In the genomic region with DNA sequence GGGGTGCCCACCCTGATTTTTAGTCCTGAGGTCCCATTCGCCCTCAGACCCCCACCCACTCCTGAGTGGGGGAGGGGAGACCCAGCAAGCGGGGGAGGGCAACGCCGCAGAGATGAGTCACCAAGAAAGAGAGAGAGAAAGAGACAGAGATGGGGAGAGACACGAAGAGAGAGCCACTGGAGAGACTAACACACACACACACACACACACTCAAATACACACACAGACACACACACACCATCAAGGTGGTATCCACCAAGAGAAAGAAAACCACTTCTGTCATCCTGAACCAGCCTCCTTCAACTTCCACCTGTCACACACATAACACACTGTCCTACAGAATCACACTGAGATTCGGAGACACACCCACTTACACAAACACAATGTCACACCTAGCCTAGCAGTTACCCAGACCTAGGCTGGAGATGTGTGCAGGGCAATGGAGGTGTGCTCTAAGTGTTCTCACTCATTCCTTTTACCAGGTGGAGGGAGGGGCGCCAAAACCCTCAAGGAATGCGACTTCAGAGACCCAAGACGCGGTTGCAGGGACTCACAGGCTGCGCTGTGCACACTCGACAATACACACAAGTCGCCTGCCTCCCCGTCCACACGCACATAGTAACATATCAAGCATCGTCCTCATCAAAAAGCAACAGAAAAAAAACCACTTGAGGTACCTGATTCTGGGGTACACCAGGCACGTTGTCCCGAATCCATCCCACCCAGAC, we compare ENCODE assay signal across 11 cellular contexts. TPM values are rescaled to one million over a fixed set of nuclear protein-coding genes. Genes with fewer than 3 reads are reported as not detected.
A peak's percentile ranks its signal among the peaks of the same experiment; 100 is the strongest.
DNase-seq lines count a peak whose midpoint lies in the region; ATAC-seq and TF ChIP-seq lines count a peak whose summit lies in the region.
"Had no signal": no experiment of that assay in that cellular context is flagged by ENCODE, and none has a peak within 500 bp of the region (broad histone marks: within the 10 kb centered on the region; RNA-seq: fewer than 3 reads in every experiment).

No MANE protein-coding gene starts in this region.

- no peaks in the 10 kb centered on the region for H3K36me3 Mint-ChIP-seq in activated T-cell treated with anti-CD3 and anti-CD28 coated beads, Interleukin-2, amount 50 U/mL, for 4 hours (ENCODE audit: insufficient read depth)

- H3K9me2 ChIP-seq in OCI-LY7 (ENCODE audit: insufficient read depth, low read length) = no peaks in the 10 kb centered on the region

- no peak overlapping the region for H3K27ac ChIP-seq in OCI-LY7 (ENCODE audit: low read depth, low read length, poor library complexity, severe bottlenecking)
- H3K27ac ChIP-seq: heart right ventricle, neutrophil had no signal

- no peaks in the 10 kb centered on the region for H3K9me3 Mint-ChIP-seq in activated T-cell treated with anti-CD3 and anti-CD28 coated beads, Interleukin-2, amount 50 U/mL, for 4 hours

- BruUV-seq in OCI-LY7 (replicated peaks; lab: Mats Ljungman, UMichigan) = no TSS peak

- H3K27me3 ChIP-seq in endocrine pancreas (ENCODE audit: control insufficient read depth, insufficient read depth, low read length) = no peaks in the 10 kb centered on the region

- H3K4me1 ChIP-seq in OCI-LY7 (ENCODE audit: insufficient read depth, low read length, poor library complexity, severe bottlenecking) (peaks cover 23% of the 10 kb centered on the region), endocrine pancreas (ENCODE audit: control insufficient read depth, insufficient read depth, low read length) (peaks cover 5% of the 10 kb centered on the region)

- no peaks in the 10 kb centered on the region for H3K36me3 ChIP-seq in OCI-LY7 (ENCODE audit: insufficient read depth, low read length)
- no peaks in the 10 kb centered on the region for H3K36me3 ChIP-seq in endocrine pancreas (ENCODE audit: control insufficient read depth, insufficient read depth, low read length)
- H3K36me3 ChIP-seq: heart right ventricle, neutrophil had no signal

- peak overlapping the region; percentile 52 for H3K4me3 Mint-ChIP-seq in activated T-cell treated with anti-CD3 and anti-CD28 coated beads, Interleukin-2, amount 50 U/mL, for 4 hours

- CTCF ChIA-PET in OCI-LY7 (lab: Charles Lee; ENCODE audit: unreplicated experiment) = no interaction called here

- no peaks in the 10 kb centered on the region for H4K20me1 ChIP-seq in OCI-LY7 (ENCODE audit: insufficient read depth, low read length)

- intact Hi-C loops in OCI-LY7 (cut with micrococcal nuclease; ENCODE audit: unreplicated experiment) = loop anchor here (1.0 kb wide), 1 partner anchor 25 kb away; no protein-coding TSS in a partner anchor

- no peaks in the 10 kb centered on the region for H3K79me2 ChIP-seq in OCI-LY7 (ENCODE audit: insufficient read depth, low read depth, low read length)

- peak overlapping the region; percentile 54 for H3K9ac ChIP-seq in endocrine pancreas (ENCODE audit: control insufficient read depth, insufficient read depth, low read length)

- TF ChIP-seq CTCF in OCI-LY7 (conservative IDR thresholded peaks at IDR 0.05; ENCODE audit: low read length) = no peak

- peaks cover 75% of the 10 kb centered on the region for H3K4me1 Mint-ChIP-seq in activated T-cell treated with anti-CD3 and anti-CD28 coated beads, Interleukin-2, amount 50 U/mL, for 4 hours (ENCODE audit: low read depth)

- H3K9me3 ChIP-seq in OCI-LY7 (ENCODE audit: low read length) (no peaks in the 10 kb centered on the region), endocrine pancreas (ENCODE audit: control insufficient read depth, low read length) (no peaks in the 10 kb centered on the region)
- H3K9me3 ChIP-seq: heart right ventricle, neutrophil had no signal

- H3K4me2 ChIP-seq in OCI-LY7 (ENCODE audit: low read length) = peak overlapping the region; percentile 53

- DNase-seq in activated T-cell treated with anti-CD3 and anti-CD28 coated beads, Interleukin-2, amount 50 U/mL, for 4 hours = no peak
- no peak for DNase-seq in activated T-cell treated with anti-CD3 and anti-CD28 coated beads, Interleukin-2, amount 50 U/mL, for 1 hour
- DNase-seq in OCI-LY7 (ENCODE audit: low spot score) (no peak), iPS-NIHi11 (ENCODE audit: low spot score) (no peak), T-helper 9 cell (no peak)
- DNase-seq in stimulated activated CD8-positive, alpha-beta memory T cell treated with anti-CD3 and anti-CD28 coated beads, Interleukin-4, amount 100 ng/mL, for 48 hours = peak; percentile 28
- DNase-seq: cerebellar nuclear complex had no signal

- H3K27me3 Mint-ChIP-seq in activated T-cell treated with anti-CD3 and anti-CD28 coated beads, Interleukin-2, amount 50 U/mL, for 4 hours (ENCODE audit: low read depth) = peaks cover 83% of the 10 kb centered on the region

- POLR2A ChIA-PET in OCI-LY7 (lab: Charles Lee) = interaction anchor here (0.6 kb wide), 1 partner anchor 135 kb away, joined by 4 read pairs; no protein-coding TSS in a partner anchor

- H2AFZ ChIP-seq in OCI-LY7 (ENCODE audit: low read length) = 0 out of 2 replicates have a peak overlapping the region, but pooled peaks have one; percentile 31

- H3K4me3 ChIP-seq in OCI-LY7 (ENCODE audit: low read depth, low read length, poor library complexity, severe bottlenecking) (no peak overlapping the region), endocrine pancreas (ENCODE audit: control insufficient read depth, insufficient read depth, low read length) (peak overlapping the region; percentile 48)
- H3K4me3 ChIP-seq: heart right ventricle had no signal

- no peak for ATAC-seq in activated T-cell treated with anti-CD3 and anti-CD28 coated beads, Interleukin-2, amount 50 U/mL, for 4 hours
- no peak for ATAC-seq in GM21529 (IDR thresholded peaks at IDR 0.05; ENCODE audit: unreplicated experiment)

RNA-seq across cellular contexts. Expression of a gene that starts 3.9 kb away (rescaled TPM):
- total RNA-seq in activated T-cell treated with anti-CD3 and anti-CD28 coated beads, Interleukin-2, amount 50 U/mL, for 4 hours = not detected
- total RNA-seq in OCI-LY7 (2014; rRNA removed; shearing (Covaris generic)) = not detected in 2 replicates
- total RNA-seq in OCI-LY7 (2022) = 1.5 TPM in 2 replicates
- total RNA-seq: heart right ventricle had no signal

RNA-seq across cellular contexts. Expression of a gene that starts 10.8 kb away (rescaled TPM):
- not detected for total RNA-seq in activated T-cell treated with anti-CD3 and anti-CD28 coated beads, Interleukin-2, amount 50 U/mL, for 4 hours
- total RNA-seq in OCI-LY7 (2014; rRNA removed; shearing (Covaris generic)) = 0.22 TPM in 1 of 2 replicates, not detected in the other
- not detected in 2 replicates for total RNA-seq in OCI-LY7 (2022)
- total RNA-seq: heart right ventricle had no signal

RNA-seq across cellular contexts. Expression of a gene that starts 15.0 kb away (rescaled TPM):
- 10 to 100 TPM; 27.6 to 32.9 (median 28.3) TPM for total RNA-seq in activated T-cell treated with anti-CD3 and anti-CD28 coated beads, Interleukin-2, amount 50 U/mL, for 4 hours
- total RNA-seq in OCI-LY7 (2014; rRNA removed; shearing (Covaris generic)) = 57.9 and 88.0 TPM in 2 replicates
- total RNA-seq in OCI-LY7 (2022) = 58.3 and 67.3 TPM in 2 replicates

RNA-seq across cellular contexts. Expression of a gene that starts 31.6 kb away (rescaled TPM):
- total RNA-seq in activated T-cell treated with anti-CD3 and anti-CD28 coated beads, Interleukin-2, amount 50 U/mL, for 4 hours = not detected
- total RNA-seq in OCI-LY7 (2014; rRNA removed; shearing (Covaris generic)) = not detected in 2 replicates
- total RNA-seq in OCI-LY7 (2022) = not detected in 2 replicates
- total RNA-seq: heart right ventricle had no signal

RNA-seq across cellular contexts. Expression of a gene that starts 42.4 kb away (rescaled TPM):
- under 1 TPM; 0.18 to 0.46 (median 0.33) TPM for total RNA-seq in activated T-cell treated with anti-CD3 and anti-CD28 coated beads, Interleukin-2, amount 50 U/mL, for 4 hours
- total RNA-seq in OCI-LY7 (2014; rRNA removed; shearing (Covaris generic)) = not detected in 2 replicates
- 0.30 and 0.42 TPM in 2 replicates for total RNA-seq in OCI-LY7 (2022)
